8 cellular contexts compared by ENCODE assay signal in the genomic region with DNA sequence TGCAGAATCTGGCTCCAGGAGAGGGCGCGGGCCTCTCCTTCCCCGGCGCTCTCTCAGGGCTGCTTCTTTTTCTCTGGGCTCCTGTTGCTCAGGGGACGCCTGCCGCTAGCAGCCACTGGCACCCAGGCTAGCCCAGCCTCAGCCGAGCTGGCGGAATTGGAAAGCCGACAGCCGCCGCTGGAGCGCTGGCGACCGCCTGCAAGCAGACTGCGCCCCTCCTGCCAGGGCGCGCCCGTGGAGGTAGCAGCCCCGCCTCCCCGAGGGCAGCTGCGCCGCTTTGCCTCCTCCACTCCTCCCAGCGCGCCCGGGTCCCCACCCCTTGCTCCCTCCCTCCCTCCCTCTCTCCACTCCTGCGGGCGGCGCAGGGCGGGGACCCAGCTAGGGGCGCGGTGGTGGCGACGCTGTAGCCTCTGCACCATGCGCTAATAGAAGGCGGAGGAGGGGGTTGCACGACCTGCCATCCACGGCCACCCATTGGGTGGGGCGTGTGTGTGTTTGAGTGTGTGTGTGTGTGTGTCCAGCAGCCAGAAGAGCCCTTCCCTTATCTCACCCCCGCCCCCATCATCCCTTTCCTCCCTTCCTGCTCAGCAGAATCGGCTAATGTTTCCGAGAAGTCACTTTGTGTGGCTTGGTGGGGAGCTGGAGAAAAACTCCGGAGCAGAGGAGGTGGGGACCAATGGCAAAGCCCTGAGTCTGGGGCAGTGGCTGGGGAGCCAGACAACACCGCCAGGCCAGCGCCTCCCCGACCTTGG. TPM values are rescaled to one million over a fixed set of nuclear protein-coding genes. Genes with fewer than 3 reads are reported as not detected.
DNase-seq lines count a peak whose midpoint lies in the region; ATAC-seq and TF ChIP-seq lines count a peak whose summit lies in the region.

A gene (minus strand): TSS at position 209 of the 752 bp plus-strand sequence. CDS start 64,188 bp downstream, outside the sequence.

- H3K4me3 Mint-ChIP-seq in neural progenitor cell: peak within 1 kb of the TSS; percentile 94

- no peaks in the 10 kb centered on the region for H4K20me1 ChIP-seq in neural progenitor cell (ENCODE audit: low read depth)

- H3K4me1 Mint-ChIP-seq in neural progenitor cell: peaks cover 10% of the 10 kb centered on the region

- peak; percentile 15 for TF ChIP-seq CTCF in neural progenitor cell (IDR thresholded peaks at IDR 0.05)

- intact Hi-C loops in head of caudate nucleus (cut with DNase I): no loop called here

- ATAC-seq in HG03103 (IDR thresholded peaks at IDR 0.05; ENCODE audit: low read depth, unreplicated experiment): peak; percentile 68
- peak; percentile 34 to 86 for ATAC-seq in activated naive CD4-positive, alpha-beta T cell treated with anti-CD3 and anti-CD28 coated beads, Interleukin-2, amount 50 U/mL, for 72 hours
- no peak for ATAC-seq in GM18870 (IDR thresholded peaks at IDR 0.05; ENCODE audit: unreplicated experiment)

- H3K27me3 Mint-ChIP-seq in neural progenitor cell (ENCODE audit: insufficient read depth, low read depth): peaks cover 18% of the 10 kb centered on the region

- H3K4me3 ChIP-seq in neural progenitor cell: peak within 1 kb of the TSS; percentile 59

- no peak within 1 kb of the TSS for H3K27ac Mint-ChIP-seq in activated naive CD4-positive, alpha-beta T cell treated with anti-CD3 and anti-CD28 coated beads, Interleukin-2, amount 50 U/mL, for 72 hours
- H3K27ac Mint-ChIP-seq in neural progenitor cell: no peak within 1 kb of the TSS

- H3K9me3 ChIP-seq in neural progenitor cell (ENCODE audit: low read depth): no peaks in the 10 kb centered on the region

- H3K27me3 ChIP-seq in neural progenitor cell: peaks cover 60% of the 10 kb centered on the region

- H3K36me3 ChIP-seq in neural progenitor cell: no peaks in the 10 kb centered on the region

- no peaks in the 10 kb centered on the region for H3K9me3 Mint-ChIP-seq in activated naive CD4-positive, alpha-beta T cell treated with anti-CD3 and anti-CD28 coated beads, Interleukin-2, amount 50 U/mL, for 72 hours
- no peaks in the 10 kb centered on the region for H3K9me3 Mint-ChIP-seq in neural progenitor cell

- no peak within 1 kb of the TSS for H3K27ac ChIP-seq in neural progenitor cell

- H3K4me2 ChIP-seq in neural progenitor cell: peak within 1 kb of the TSS; percentile 87

- peaks cover 22% of the 10 kb centered on the region for H3F3A ChIP-seq in neural progenitor cell (ENCODE audit: low read depth)

- no peak within 1 kb of the TSS for H3K9ac ChIP-seq in neural progenitor cell

- no peaks in the 10 kb centered on the region for H3K36me3 Mint-ChIP-seq in activated naive CD4-positive, alpha-beta T cell treated with anti-CD3 and anti-CD28 coated beads, Interleukin-2, amount 50 U/mL, for 72 hours
- H3K36me3 Mint-ChIP-seq in neural progenitor cell: no peaks in the 10 kb centered on the region

- peaks cover 10% of the 10 kb centered on the region for H3K4me1 ChIP-seq in neural progenitor cell

- H3K79me2 ChIP-seq in neural progenitor cell (ENCODE audit: low read depth): no peaks in the 10 kb centered on the region

- peak; percentile 6 for DNase-seq in stimulated activated CD4-positive, alpha-beta T cell treated with anti-CD3 and anti-CD28 coated beads, Interleukin-12 subunit alpha, Interleukin-12 subunit beta, amount 100 ng/mL, for 4 hours
- DNase-seq in stimulated activated CD4-positive, alpha-beta T cell treated with anti-CD3 and anti-CD28 coated beads, Interleukin-4, amount 100 ng/mL, for 24 hours: no peak
- DNase-seq in NCI-H460 (ENCODE audit: extremely low read depth, low read depth): peak; percentile 85
- peak in 1 of 2 donors; percentile 14 for DNase-seq in activated naive CD4-positive, alpha-beta T cell treated with anti-CD3 and anti-CD28 coated beads, Interleukin-2, amount 50 U/mL, for 72 hours (ENCODE audit: low spot score in 2 of 2)
- peak; percentile 46 to 95 (median 82) for DNase-seq in head of caudate nucleus
- peak; percentile 94 for DNase-seq in neural progenitor cell (ENCODE audit: low spot score)

- peak within 1 kb of the TSS; percentile 59 for H2AFZ ChIP-seq in neural progenitor cell (replicated peaks)

RNA-seq across cellular contexts. Expression of the gene that starts here (rescaled TPM):
- 45.1 and 58.6 TPM in 2 replicates for total RNA-seq in NCI-H460 (2014; rRNA removed; shearing (Covaris generic))
- polyA plus RNA-seq in NCI-H460 (2014; cell fraction: nucleus; rRNA removed): 13.2 and 28.1 TPM in 2 replicates
- total RNA-seq in activated naive CD4-positive, alpha-beta T cell treated with anti-CD3 and anti-CD28 coated beads, Interleukin-2, amount 50 U/mL, for 72 hours: under 1 TPM in 1 of 2 donors, not detected in 1; 0.10 TPM
- total RNA-seq in neural progenitor cell (ENCODE audit: low replicate concordance): 1.1 and 1.2 TPM in 2 replicates

Comparison
In these comparisons a context has a peak if more than half of its experiments do, and no peak if none do; other contexts are left out.
1. RNA of the gene that starts here (total RNA-seq): 45.1 to 58.6 TPM in NCI-H460; 1.1 to 1.2 TPM in neural progenitor cell and 0.10 TPM in activated naive CD4-positive, alpha-beta T cell treated with anti-CD3 and anti-CD28 coated beads, Interleukin-2, amount 50 U/mL, for 72 hours; every median in the first group is over 10 times any median in the second.
2. Peak in ATAC-seq in activated naive CD4-positive, alpha-beta T cell treated with anti-CD3 and anti-CD28 coated beads, Interleukin-2, amount 50 U/mL, for 72 hours; RNA of the gene not detected or under 1 TPM.